ENCODE assay signal across 1 cellular context in genomic region chr4:115154826-115155225, GRCh38.
TF ChIP-seq lines count a peak whose summit lies in the region.

No MANE protein-coding gene starts in this region.

TF ChIP-seq in SK-N-SH treated with all-trans-retinoic acid at 6 μM for 48 hours, 23 proteins besides CTCF, POLR2A, EP300 and RAD21 (continued from another document):
- TF ChIP-seq, protein P1, sequence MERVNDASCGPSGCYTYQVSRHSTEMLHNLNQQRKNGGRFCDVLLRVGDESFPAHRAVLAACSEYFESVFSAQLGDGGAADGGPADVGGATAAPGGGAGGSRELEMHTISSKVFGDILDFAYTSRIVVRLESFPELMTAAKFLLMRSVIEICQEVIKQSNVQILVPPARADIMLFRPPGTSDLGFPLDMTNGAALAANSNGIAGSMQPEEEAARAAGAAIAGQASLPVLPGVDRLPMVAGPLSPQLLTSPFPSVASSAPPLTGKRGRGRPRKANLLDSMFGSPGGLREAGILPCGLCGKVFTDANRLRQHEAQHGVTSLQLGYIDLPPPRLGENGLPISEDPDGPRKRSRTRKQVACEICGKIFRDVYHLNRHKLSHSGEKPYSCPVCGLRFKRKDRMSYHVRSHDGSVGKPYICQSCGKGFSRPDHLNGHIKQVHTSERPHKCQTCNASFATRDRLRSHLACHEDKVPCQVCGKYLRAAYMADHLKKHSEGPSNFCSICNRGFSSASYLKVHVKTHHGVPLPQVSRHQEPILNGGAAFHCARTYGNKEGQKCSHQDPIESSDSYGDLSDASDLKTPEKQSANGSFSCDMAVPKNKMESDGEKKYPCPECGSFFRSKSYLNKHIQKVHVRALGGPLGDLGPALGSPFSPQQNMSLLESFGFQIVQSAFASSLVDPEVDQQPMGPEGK (CRISPR knock-in tag; IDR thresholded peaks at IDR 0.05; ENCODE audit: borderline replicate concordance), result no peak
- TF ChIP-seq CSDC2 (CRISPR knock-in tag; IDR thresholded peaks at IDR 0.05) (no peak), ESRRG (CRISPR knock-in tag; IDR thresholded peaks at IDR 0.05) (no peak), ZFP30 (CRISPR knock-in tag; IDR thresholded peaks at IDR 0.05) (no peak)
